Comparison of ENCODE assay signal across 8 cellular contexts in genomic region chrX:101051549-101052302, GRCh38. TPM values are rescaled to one million over a fixed set of nuclear protein-coding genes. Genes with fewer than 3 reads are reported as not detected.
DNase-seq lines count a peak whose midpoint lies in the region; ATAC-seq, FAIRE-seq and TF ChIP-seq lines count a peak whose summit lies in the region.

TSS of gene TRMT2B (minus strand) at chrX:101052111. CDS start at chrX:101042289, 9,822 bp downstream.

- no peak for TF ChIP-seq CTCF in right lobe of liver (IDR thresholded peaks at IDR 0.05)

- peak within 1 kb of the TSS; percentile 60 to 83 (median 68) for H3K4me2 ChIP-seq in BLaER1 treated with 17β-estradiol and CSF1 and Interleukin-3, amounts not matched to agents 10 nM and 100 nM

- DNase-seq in GM19239 (ENCODE audit: insufficient read length, low spot score) (peak; percentile 43), NCI-H524 treated with DMSO at 0.1 percent for 48 hours (lab: John Stamatoyannopoulos, UW) (peak; percentile 34), dermis blood vessel endothelial cell (peak; percentile 75), right lobe of liver (peak; percentile 78 to 82 (median 79))
- DNase-seq in activated CD4-positive, alpha-beta T cell treated with anti-CD3 and anti-CD28 coated beads, Interleukin-2, amount 50 U/mL, for 1 hour = peak; percentile 75
- peak; percentile 80 for DNase-seq in stimulated activated CD4-positive, alpha-beta T cell treated with anti-CD3 and anti-CD28 coated beads, Interleukin-4, amount 100 ng/mL, for 24 hours

- H3K36me3 ChIP-seq in BLaER1 treated with 17β-estradiol and CSF1 and Interleukin-3, amounts not matched to agents 10 nM and 100 nM = 0 out of 22 replicates have a peak, but pooled peaks cover 0 to 4% (median 0%) of the 10 kb centered on the region in 11 experiments
- H3K36me3 ChIP-seq in right lobe of liver = no peaks in the 10 kb centered on the region

- peak; percentile 31 for TF ChIP-seq POLR2A in right lobe of liver (IDR thresholded peaks at IDR 0.05)

- no peaks in the 10 kb centered on the region for H4K20me1 ChIP-seq in BLaER1 treated with 17β-estradiol and CSF1 and Interleukin-3, amounts not matched to agents 10 nM and 100 nM

- peak; percentile 94 for FAIRE-seq in GM19239 (lab: Jason Lieb, UNC)

- H3K4me3 ChIP-seq in BLaER1 treated with 17β-estradiol and CSF1 and Interleukin-3, amounts not matched to agents 10 nM and 100 nM = peak within 1 kb of the TSS; percentile 54 to 73 (median 64)
- H3K4me3 ChIP-seq in right lobe of liver = peak within 1 kb of the TSS; percentile 52 to 66 (median 63)

- intact Hi-C loops in right lobe of liver (cut with DNase I) = no loop called here

- ATAC-seq in HG03442 (IDR thresholded peaks at IDR 0.05; ENCODE audit: unreplicated experiment) = peak; percentile 90
- ATAC-seq in right lobe of liver = peak; percentile 97 to 98 (median 98)

- H3K27ac ChIP-seq in BLaER1 treated with 17β-estradiol and CSF1 and Interleukin-3, amounts not matched to agents 10 nM and 100 nM = peak within 1 kb of the TSS; percentile 79 to 93 (median 86)
- H3K27ac ChIP-seq in right lobe of liver = peak within 1 kb of the TSS; percentile 70 to 78 (median 76)

- peaks cover 0 to 10% (median 3%) of the 10 kb centered on the region in 10 experiments; a peak in 8 of 20 replicates for H3K4me1 ChIP-seq in BLaER1 treated with 17β-estradiol and CSF1 and Interleukin-3, amounts not matched to agents 10 nM and 100 nM
- no peaks in the 10 kb centered on the region for H3K4me1 ChIP-seq in right lobe of liver

- no peaks in the 10 kb centered on the region for H3K27me3 ChIP-seq in BLaER1 treated with 17β-estradiol and CSF1 and Interleukin-3, amounts not matched to agents 10 nM and 100 nM
- H3K27me3 ChIP-seq in right lobe of liver = no peaks in the 10 kb centered on the region

- H3K9me3 ChIP-seq in BLaER1 treated with 17β-estradiol and CSF1 and Interleukin-3, amounts not matched to agents 10 nM and 100 nM (replicated peaks in 1 of 11) = no peaks in the 10 kb centered on the region
- H3K9me3 ChIP-seq in right lobe of liver = no peaks in the 10 kb centered on the region

- peak within 1 kb of the TSS; percentile 80 to 88 (median 86) for H3K9ac ChIP-seq in BLaER1 treated with 17β-estradiol and CSF1 and Interleukin-3, amounts not matched to agents 10 nM and 100 nM

- WGBS in right lobe of liver (ENCODE audit: insufficient coverage, low coverage, low lambda C conversion rate, missing lambda C conversion rate) = 28% methylated on average over 26 of the region's 43 CpGs

RNA-seq across cellular contexts. Expression of gene TRMT2B, which starts in this region (rescaled TPM):
- 19.1 and 25.3 TPM in 2 replicates for total RNA-seq in dermis blood vessel endothelial cell
- total RNA-seq in right lobe of liver = 10 to 100 TPM in 1 of 6 experiments, 1 to 10 TPM in 5; 5.3 to 11.5 (median 7.5) TPM

Comparison
In these comparisons a context has a peak if more than half of its experiments do, and no peak if none do; other contexts are left out.
1. Peak in every context shown above with its lines: DNase-seq, ATAC-seq, H3K4me3 ChIP-seq and H3K27ac ChIP-seq.